1 cellular context compared by ENCODE assay signal in genomic region chr2:231674587-231675334, GRCh38.
TF ChIP-seq lines count a peak whose summit lies in the region.

No MANE protein-coding gene starts in this region.

TF ChIP-seq in HepG2, 621 proteins besides CTCF, POLR2A, EP300 and RAD21 (continued from another document and continues in another):
- 0 out of 2 replicates have a peak, but pooled peaks have one; percentile 26 for TF ChIP-seq ZNF318 (CRISPR knock-in tag; IDR thresholded peaks at IDR 0.05)
- TF ChIP-seq ZNF704 (CRISPR knock-in tag; IDR thresholded peaks at IDR 0.05; ENCODE audit: borderline replicate concordance), result peak; percentile 69; the same call in 1 of the 2 replicates
- TF ChIP-seq IKZF5 (CRISPR knock-in tag; IDR thresholded peaks at IDR 0.05), result no peak; the same call in 1 of the 2 replicates
- TF ChIP-seq KLF15 (CRISPR knock-in tag; IDR thresholded peaks at IDR 0.05; ENCODE audit: borderline replicate concordance), result no peak
- TF ChIP-seq FOXO1 (CRISPR knock-in tag; IDR thresholded peaks at IDR 0.05), result no peak
- TF ChIP-seq MTA3 (CRISPR knock-in tag; IDR thresholded peaks at IDR 0.05), result no peak
- peak; percentile 73; the same call in 1 of the 2 replicates for TF ChIP-seq ZNF740 (CRISPR knock-in tag; IDR thresholded peaks at IDR 0.05)
- TF ChIP-seq ERF (CRISPR knock-in tag; IDR thresholded peaks at IDR 0.05), result 0 out of 2 replicates have a peak, but pooled peaks have one; percentile 38
- peak; percentile 47; the same call in 1 of the 2 replicates for TF ChIP-seq KMT2A (CRISPR knock-in tag; IDR thresholded peaks at IDR 0.05)
- no peak for TF ChIP-seq ZNF713 (CRISPR knock-in tag; IDR thresholded peaks at IDR 0.05)
- TF ChIP-seq ZNF367 (CRISPR knock-in tag; IDR thresholded peaks at IDR 0.05; ENCODE audit: borderline replicate concordance), result 0 out of 2 replicates have a peak, but pooled peaks have one; percentile 36
- no peak for TF ChIP-seq ZFP1 (CRISPR knock-in tag; IDR thresholded peaks at IDR 0.05)
- no peak for TF ChIP-seq ZSCAN9 (CRISPR knock-in tag; IDR thresholded peaks at IDR 0.05; ENCODE audit: borderline replicate concordance)
- TF ChIP-seq ZNF781 (CRISPR knock-in tag; IDR thresholded peaks at IDR 0.05; ENCODE audit: borderline replicate concordance, not compliant biosample characterization), result no peak
- TF ChIP-seq ETV5 (CRISPR knock-in tag; IDR thresholded peaks at IDR 0.05; ENCODE audit: borderline replicate concordance), result 0 out of 2 replicates have a peak, but pooled peaks have one; percentile 5
- no peak; the same call in 1 of the 2 replicates for TF ChIP-seq ETV6 (CRISPR knock-in tag; conservative IDR thresholded peaks at IDR 0.05)
- no peak for TF ChIP-seq ZBTB40 (IDR thresholded peaks at IDR 0.05)
- 0 out of 2 replicates have a peak, but pooled peaks have one; percentile 24 for TF ChIP-seq ZBTB40 (CRISPR knock-in tag; IDR thresholded peaks at IDR 0.05)
- no peak for TF ChIP-seq ZNF674 (CRISPR knock-in tag; IDR thresholded peaks at IDR 0.05; ENCODE audit: low read depth)
- no peak for TF ChIP-seq ZBTB46 (CRISPR knock-in tag; IDR thresholded peaks at IDR 0.05; ENCODE audit: borderline replicate concordance)
- no peak for TF ChIP-seq FOXC1 (CRISPR knock-in tag; IDR thresholded peaks at IDR 0.05; ENCODE audit: borderline replicate concordance)
- TF ChIP-seq CEBPB (IDR thresholded peaks at IDR 0.05; ENCODE audit: borderline replicate concordance, low read depth, low read length), result no peak
- TF ChIP-seq ZNF138 (CRISPR knock-in tag; IDR thresholded peaks at IDR 0.05; ENCODE audit: low read depth), result no peak
- TF ChIP-seq ADNP (CRISPR knock-in tag; IDR thresholded peaks at IDR 0.05), result no peak
- no peak; the same call in 1 of the 2 replicates for TF ChIP-seq ZNF607 (CRISPR knock-in tag; IDR thresholded peaks at IDR 0.05; ENCODE audit: borderline replicate concordance)
- no peak for TF ChIP-seq PAF1 (CRISPR knock-in tag; IDR thresholded peaks at IDR 0.05)
- TF ChIP-seq SAP130 (CRISPR knock-in tag; IDR thresholded peaks at IDR 0.05; ENCODE audit: low read depth), result peak; percentile 47; the same call in 1 of the 2 replicates
- TF ChIP-seq ASH2L (IDR thresholded peaks at IDR 0.05; ENCODE audit: insufficient read length, low read depth, low read length), result peak; percentile 29
- TF ChIP-seq MEF2D (CRISPR knock-in tag; IDR thresholded peaks at IDR 0.05), result no peak
- TF ChIP-seq NR2C2 (CRISPR knock-in tag; IDR thresholded peaks at IDR 0.05; ENCODE audit: borderline replicate concordance), result no peak
- peak; percentile 38; the same call in 1 of the 2 replicates for TF ChIP-seq ZNF430 (CRISPR knock-in tag; IDR thresholded peaks at IDR 0.05)
- 0 out of 2 replicates have a peak, but pooled peaks have one; percentile 86 for TF ChIP-seq ZNF280B (CRISPR knock-in tag; IDR thresholded peaks at IDR 0.05; ENCODE audit: borderline replicate concordance)
- 0 out of 2 replicates have a peak, but pooled peaks have one; percentile 26 for TF ChIP-seq ARHGAP35 (CRISPR knock-in tag; IDR thresholded peaks at IDR 0.05; ENCODE audit: borderline replicate concordance)
- TF ChIP-seq ELF4 (CRISPR knock-in tag; IDR thresholded peaks at IDR 0.05; ENCODE audit: borderline replicate concordance), result no peak
- TF ChIP-seq CHCHD3 (CRISPR knock-in tag; IDR thresholded peaks at IDR 0.05), result peak; percentile 76; the same call in 1 of the 2 replicates
